In the genomic region with DNA sequence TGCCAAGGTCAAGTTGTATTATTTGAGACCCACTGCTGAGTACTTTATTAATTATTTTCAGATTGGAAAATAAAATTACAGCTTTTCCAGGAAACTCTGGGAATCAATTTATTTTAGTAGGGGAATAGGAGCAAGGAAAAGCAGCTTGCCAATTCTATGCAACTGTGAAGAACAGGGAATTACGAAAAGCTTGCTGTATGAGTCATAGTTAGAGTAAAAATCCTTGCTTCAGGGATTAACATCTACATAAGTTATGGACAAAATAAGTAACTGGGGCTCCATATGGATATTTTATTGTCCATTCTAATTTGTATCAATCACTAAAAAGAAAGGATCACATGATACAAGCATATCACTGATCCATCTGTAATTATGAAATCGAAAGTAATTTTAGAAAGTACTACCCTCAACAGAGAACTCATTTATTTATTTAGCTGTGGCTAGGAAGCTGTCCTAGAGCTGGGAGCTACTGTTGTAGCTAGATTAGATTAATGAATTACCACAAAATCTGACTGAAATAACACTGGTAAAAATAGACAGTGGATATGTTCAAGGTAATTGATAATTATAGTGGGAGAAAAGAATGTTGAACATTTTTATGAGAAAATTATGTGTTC, we compare ENCODE assay signal across 9 cellular contexts.
DNase-seq lines count a peak whose midpoint lies in the region; ATAC-seq and TF ChIP-seq lines count a peak whose summit lies in the region.
"Had no signal": no experiment of that assay in that cellular context is flagged by ENCODE, and none has a peak within 500 bp of the region (broad histone marks: within the 10 kb centered on the region; RNA-seq: fewer than 3 reads in every experiment).

No MANE protein-coding gene starts in this region.

- H3K4me1 Mint-ChIP-seq in MCF 10A (ENCODE audit: insufficient read depth, unreplicated experiment), result peaks cover 9% of the 10 kb centered on the region

- POLR2A ChIA-PET in MCF 10A (lab: Yijun Ruan, JAX), result interaction anchor here (0.8 kb wide), 1 partner anchor 9 kb away, joined by 3 read pairs; no protein-coding TSS in a partner anchor

- no peak for TF ChIP-seq CTCF in AG09309 (IDR thresholded peaks at IDR 0.05; ENCODE audit: control insufficient read depth, insufficient read depth, low read depth, low read length, missing control alignments)
- TF ChIP-seq CTCF in MCF 10A (IDR thresholded peaks at IDR 0.05; ENCODE audit: unreplicated experiment), result no peak
- TF ChIP-seq CTCF in GM10266 (IDR thresholded peaks at IDR 0.05; ENCODE audit: control insufficient read depth, insufficient read depth, low read depth, missing control alignments), result no peak

- no peaks in the 10 kb centered on the region for H3K9me3 Mint-ChIP-seq in MCF 10A (ENCODE audit: unreplicated experiment)

- BruUV-seq in MCF 10A (replicated peaks; lab: Mats Ljungman, UMichigan), result no TSS peak

- no peaks in the 10 kb centered on the region for H3K27me3 Mint-ChIP-seq in MCF 10A (ENCODE audit: insufficient read depth, unreplicated experiment)

- no peak overlapping the region for H3K4me3 Mint-ChIP-seq in MCF 10A (ENCODE audit: unreplicated experiment)

- H3K4me3 ChIP-seq in AG09309 (ENCODE audit: control insufficient read depth, low read depth, low read length), result no peak overlapping the region

- H3K36me3 Mint-ChIP-seq in MCF 10A (ENCODE audit: insufficient read depth, unreplicated experiment), result no peaks in the 10 kb centered on the region

- ATAC-seq in HG03060 (IDR thresholded peaks at IDR 0.05; ENCODE audit: low read depth, unreplicated experiment) (peak; percentile 69), left lobe of liver (peak; percentile 91), GM21423 (IDR thresholded peaks at IDR 0.05; ENCODE audit: unreplicated experiment) (no peak)

- DNase-seq in AG09309 (ENCODE audit: low read depth) (peak; percentile 18), MCF 10A (ENCODE audit: unreplicated experiment) (peak; percentile 59), left lobe of liver (ENCODE audit: low spot score) (no peak), GM10266 (ENCODE audit: extremely low spot score) (no peak)
- no peak for DNase-seq in effector CD4-positive, alpha-beta T cell
- DNase-seq in stimulated activated CD4-positive, alpha-beta T cell treated with anti-CD3 and anti-CD28 coated beads, Interleukin-1b, Interleukin-23, amount 100 ng/mL, for 48 hours, result no peak
- DNase-seq: upper lobe of left lung had no signal

- intact Hi-C loops in MCF 10A (cut with micrococcal nuclease), result no loop called here

- CTCF ChIA-PET in MCF 10A (lab: Yijun Ruan, JAX), result interaction anchor here (1.4 kb wide), 1 partner anchor 1158 kb away, joined by 3 read pairs; no protein-coding TSS in a partner anchor

- H3K27ac Mint-ChIP-seq in MCF 10A (ENCODE audit: low read depth, unreplicated experiment), result peak overlapping the region; percentile 24

Comparison
In these comparisons a context has a peak if more than half of its experiments do, and no peak if none do; other contexts are left out.
1. DNase-seq: peak in AG09309 (single experiment) and MCF 10A (single experiment); none in left lobe of liver (single experiment), effector CD4-positive, alpha-beta T cell (single experiment), GM10266 (single experiment) and stimulated activated CD4-positive, alpha-beta T cell treated with anti-CD3 and anti-CD28 coated beads, Interleukin-1b, Interleukin-23, amount 100 ng/mL, for 48 hours (single experiment).